9 cellular contexts compared by ENCODE assay signal in the genomic region with DNA sequence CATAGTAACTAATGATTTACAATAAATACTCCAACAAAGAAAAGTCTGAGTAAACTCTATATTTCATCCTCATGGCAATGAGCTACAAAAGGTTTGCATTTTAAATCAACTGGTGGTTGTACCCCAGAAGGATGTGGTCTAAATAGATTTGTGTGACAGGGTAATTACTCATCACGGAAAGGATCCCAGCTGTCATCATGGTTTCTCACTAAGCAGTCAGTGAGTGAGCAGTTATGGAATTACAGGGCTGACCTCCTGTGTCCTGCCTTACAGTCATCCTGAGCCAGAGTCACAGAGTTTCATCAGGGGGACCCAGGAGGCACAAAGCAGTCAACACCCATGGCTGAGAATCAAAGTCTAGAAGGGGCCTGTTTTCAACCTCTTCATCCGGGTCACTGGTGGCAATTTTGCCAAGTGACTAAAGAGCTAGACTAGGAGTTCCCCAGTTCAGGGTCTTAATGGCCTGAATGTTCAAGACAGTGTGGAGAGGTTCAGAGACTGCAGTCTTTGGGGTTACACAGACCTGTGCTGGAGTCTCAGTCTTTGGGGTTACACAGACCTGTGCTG.
DNase-seq lines count a peak whose midpoint lies in the region; ATAC-seq and TF ChIP-seq lines count a peak whose summit lies in the region.
"Had no signal": no experiment of that assay in that cellular context is flagged by ENCODE, and none has a peak within 500 bp of the region (broad histone marks: within the 10 kb centered on the region; RNA-seq: fewer than 3 reads in every experiment).

No MANE protein-coding gene starts in this region.

- H3K23ac ChIP-seq in IMR-90 (ENCODE audit: low read depth, low read length) = peak overlapping the region; percentile 60

- no peak overlapping the region for H2AK9ac ChIP-seq in IMR-90 (replicated peaks; ENCODE audit: low read depth, low read length, poor library complexity)

- no peak for TF ChIP-seq CTCF in GM12864 (IDR thresholded peaks at IDR 0.05; ENCODE audit: low read depth, low read length, missing control alignments)
- TF ChIP-seq CTCF in IMR-90 (conservative IDR thresholded peaks at IDR 0.05; ENCODE audit: low read depth, low read length) = no peak
- TF ChIP-seq CTCF in esophagus muscularis mucosa (IDR thresholded peaks at IDR 0.05) = no peak

- peak overlapping the region; percentile 93 for H2BK120ac ChIP-seq in IMR-90 (ENCODE audit: low read depth, low read length)

- CTCF ChIA-PET in IMR-90 (lab: Yijun Ruan, JAX) = no interaction called here

- in situ Hi-C loops in IMR-90 (cut with MboI; ENCODE audit: low sequenced_read_pairs) = no loop called here

- H3K36me3 ChIP-seq in IMR-90 (ENCODE audit: control insufficient read depth, insufficient read depth, low read length) (no peaks in the 10 kb centered on the region), esophagus muscularis mucosa (no peaks in the 10 kb centered on the region)

- H3K27ac ChIP-seq in IMR-90 (ENCODE audit: insufficient read depth, low read length) = no peak overlapping the region; the same call in 1 of the 2 replicates
- no peak overlapping the region for H3K27ac ChIP-seq in esophagus muscularis mucosa (replicated peaks in 1 of 4)

- WGBS in IMR-90 (ENCODE audit: extremely low coverage in 2 of 2, insufficient read length in 1 of 2), 2 experiments = 0% methylated on average over 1 of the region's 2 CpGs; no CpG with 5 or more reads in 1 of the 2 experiments
- WGBS in esophagus muscularis mucosa = 61% methylated on average over 2 of the region's 2 CpGs

- H2AK5ac ChIP-seq in IMR-90 (ENCODE audit: low read depth, low read length) = peak overlapping the region; percentile 78; the same call in 1 of the 2 replicates

- H2AFZ ChIP-seq in IMR-90 (replicated peaks; ENCODE audit: low read length, poor library complexity) = peak overlapping the region; percentile 43

- peak overlapping the region in 1 of 2 experiments; percentile 74; a peak in 2 of 4 replicates for H4K8ac ChIP-seq in IMR-90 (ENCODE audit: low read depth in 2 of 2, low read length in 2 of 2)

- POLR2A ChIA-PET in IMR-90 (lab: Charles Lee; ENCODE audit: unreplicated experiment) = no interaction called here

- H3K56ac ChIP-seq in IMR-90 (ENCODE audit: extremely low read depth, insufficient read depth, low read length) = peak overlapping the region; percentile 43; the same call in 1 of the 2 replicates

- TF ChIP-seq POLR2A in IMR-90 (IDR thresholded peaks at IDR 0.05; ENCODE audit: low read depth, low read length) (no peak), esophagus muscularis mucosa (IDR thresholded peaks at IDR 0.05; ENCODE audit: low read depth) (no peak)

- 0 out of 3 replicates have a peak overlapping the region, but pooled peaks have one; percentile 12 for H2BK15ac ChIP-seq in IMR-90 (ENCODE audit: low read depth, low read length)

- no peaks in the 10 kb centered on the region for H3K9me3 ChIP-seq in IMR-90 (ENCODE audit: control insufficient read depth, insufficient read depth, low read length)
- H3K9me3 ChIP-seq in esophagus muscularis mucosa = no peaks in the 10 kb centered on the region

- H3K18ac ChIP-seq in IMR-90 (ENCODE audit: low read depth, low read length) = peak overlapping the region; percentile 52; the same call in 1 of the 2 replicates

- H2BK20ac ChIP-seq in IMR-90 (ENCODE audit: low read depth, low read length) = peak overlapping the region; percentile 78

- intact Hi-C loops in IMR-90 (cut with micrococcal nuclease) = no loop called here
- intact Hi-C loops in esophagus muscularis mucosa (cut with DNase I) = no loop called here
- intact Hi-C loops in cardiac septum (cut with DNase I) = no loop called here

- no peak overlapping the region for H3K4me3 ChIP-seq in GM12864 (ENCODE audit: low read depth, low read length)
- H3K4me3 ChIP-seq in IMR-90 (ENCODE audit: insufficient read depth, low read depth, low read length) = no peak overlapping the region
- no peak overlapping the region for H3K4me3 ChIP-seq in esophagus muscularis mucosa

- dilution Hi-C loops in IMR-90 (cut with HindIII; ENCODE audit: low sequenced_read_pairs, unreplicated experiment) = no loop called here

- H3K4me1 ChIP-seq in IMR-90 (ENCODE audit: control insufficient read depth, insufficient read depth, low read length) = peaks cover 2% of the 10 kb centered on the region; the same call in 1 of the 2 replicates
- no peaks in the 10 kb centered on the region for H3K4me1 ChIP-seq in esophagus muscularis mucosa

- H3K79me1 ChIP-seq in IMR-90 (ENCODE audit: low read depth in 1 of 2, low read length in 2 of 2) = no peaks in the 10 kb centered on the region

- no peak for TF ChIP-seq RAD21 in IMR-90 (IDR thresholded peaks at IDR 0.05; ENCODE audit: low read length)

- no peak for TF ChIP-seq EP300 in esophagus muscularis mucosa (IDR thresholded peaks at IDR 0.05)

- no peak overlapping the region for H4K5ac ChIP-seq in IMR-90 (ENCODE audit: low read depth, low read length)

- H3K9ac ChIP-seq in IMR-90 (ENCODE audit: low read depth, low read length) = no peak overlapping the region

- no TSS peak for BruUV-seq in IMR-90 (replicated peaks; lab: Mats Ljungman, UMichigan)

- peaks cover under 1% of the 10 kb centered on the region; the same call in 1 of the 2 replicates for H3K27me3 ChIP-seq in IMR-90 (ENCODE audit: control insufficient read depth, insufficient read depth, low read length)
- no peaks in the 10 kb centered on the region for H3K27me3 ChIP-seq in esophagus muscularis mucosa

- 0 out of 2 replicates have a peak overlapping the region, but pooled peaks have one; percentile 23 for H4K91ac ChIP-seq in IMR-90 (ENCODE audit: insufficient read depth, low read depth, low read length)

- ATAC-seq in GM21619 (IDR thresholded peaks at IDR 0.05; ENCODE audit: unreplicated experiment) (peak; percentile 87), IMR-90 (ENCODE audit: low read depth) (peak; percentile 87)

- no peaks in the 10 kb centered on the region for H4K20me1 ChIP-seq in IMR-90 (ENCODE audit: insufficient read depth, low read length)

- no peak overlapping the region for H3K4me2 ChIP-seq in IMR-90 (ENCODE audit: low read depth, low read length)

- peak; percentile 80 for DNase-seq in GM12864 (ENCODE audit: low read depth)
- DNase-seq in IMR-90 = peak; percentile 87
- peak; percentile 58 for DNase-seq in amniotic epithelial cell (ENCODE audit: low read depth)
- peak; percentile 77 for DNase-seq in stimulated activated CD4-positive, alpha-beta T cell treated with anti-CD3 and anti-CD28 coated beads, Interleukin-15, amount 100 ng/mL, for 24 hours
- DNase-seq in esophagus muscularis mucosa (ENCODE audit: extremely low spot score) = no peak
- DNase-seq in NCI-H345 (lab: John Stamatoyannopoulos, UW) = no peak
- no peak for DNase-seq in cardiac septum (ENCODE audit: low spot score)
- DNase-seq: naive B cell had no signal

- peak overlapping the region; percentile 54 for H3K14ac ChIP-seq in IMR-90 (replicated peaks; ENCODE audit: low read depth, low read length)

- peak overlapping the region; percentile 47 for H2BK5ac ChIP-seq in IMR-90 (ENCODE audit: low read depth, low read length, poor library complexity, severe bottlenecking)

- H3K9me1 ChIP-seq in IMR-90 (ENCODE audit: insufficient read depth, low read length) = peaks cover 8% of the 10 kb centered on the region

- H3K4ac ChIP-seq in IMR-90 (ENCODE audit: low read depth, low read length) = peak overlapping the region; percentile 82

TF ChIP-seq in IMR-90, 13 proteins besides CTCF, POLR2A, EP300 and RAD21:
- no peak for TF ChIP-seq MXI1 (IDR thresholded peaks at IDR 0.05; ENCODE audit: borderline replicate concordance, low read depth, low read length)
- peak; percentile 50; the same call in 1 of the 2 replicates for TF ChIP-seq FOS (IDR thresholded peaks at IDR 0.05; ENCODE audit: low read depth, low read length)
- TF ChIP-seq CEBPB (IDR thresholded peaks at IDR 0.05; ENCODE audit: low read depth, low read length) = peak; percentile 50; the same call in 1 of the 2 replicates

Comparison
In these comparisons a context has a peak if more than half of its experiments do, and no peak if none do; other contexts are left out.
1. DNase-seq: peak in GM12864 (single experiment), IMR-90 (single experiment), amniotic epithelial cell (single experiment) and stimulated activated CD4-positive, alpha-beta T cell treated with anti-CD3 and anti-CD28 coated beads, Interleukin-15, amount 100 ng/mL, for 24 hours (single experiment); none in esophagus muscularis mucosa (single experiment), NCI-H345 (single experiment) and cardiac septum (single experiment).